Comparison of ENCODE assay signal across 1 cellular context in the genomic region with DNA sequence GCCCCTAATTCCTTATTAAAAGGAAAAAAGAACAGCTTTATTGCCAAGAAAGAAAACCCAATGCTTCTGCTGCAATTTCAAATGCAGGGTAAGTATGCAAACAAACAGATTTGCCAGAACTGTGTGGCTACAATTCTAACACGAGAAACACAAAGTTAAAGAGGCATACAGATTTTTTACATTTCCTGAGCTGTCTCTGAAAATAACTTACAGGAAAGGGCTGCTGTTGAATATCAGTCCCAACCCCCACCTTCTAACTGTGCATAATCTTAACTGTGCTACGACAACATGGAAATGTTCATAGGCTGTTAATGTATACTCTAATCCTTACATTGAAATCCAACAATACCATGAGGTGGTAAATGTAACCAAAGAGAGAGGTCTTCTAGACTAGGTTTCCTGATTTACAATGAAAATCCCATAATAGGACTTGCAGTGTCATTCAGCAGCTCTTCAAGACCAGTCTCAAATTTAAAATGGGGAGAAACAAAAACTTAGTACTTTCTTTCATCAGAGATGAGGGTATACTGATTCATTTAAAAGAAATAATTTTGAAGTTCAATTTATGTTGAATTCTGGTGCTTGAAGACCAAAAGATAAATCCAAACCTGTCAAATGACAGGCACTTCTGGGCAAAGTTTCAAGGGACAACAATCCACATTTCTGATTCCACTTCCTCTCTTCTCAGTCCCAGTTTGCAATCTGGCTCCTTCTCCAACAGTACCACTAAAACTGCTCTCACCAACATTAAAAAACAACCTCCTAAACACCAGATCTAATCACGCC.
TF ChIP-seq lines count a peak whose summit lies in the region.

No MANE protein-coding gene starts in this region.

TF ChIP-seq in HepG2, 621 proteins besides CTCF, POLR2A, EP300 and RAD21:
- TF ChIP-seq MEIS2 (CRISPR knock-in tag; IDR thresholded peaks at IDR 0.05) (no peak), MIER3 (CRISPR knock-in tag; IDR thresholded peaks at IDR 0.05; ENCODE audit: borderline replicate concordance) (no peak), KLF15 (CRISPR knock-in tag; IDR thresholded peaks at IDR 0.05; ENCODE audit: borderline replicate concordance) (no peak), LCORL (IDR thresholded peaks at IDR 0.05) (no peak), LCORL (CRISPR knock-in tag; IDR thresholded peaks at IDR 0.05) (no peak), ELF1 (CRISPR knock-in tag; IDR thresholded peaks at IDR 0.05) (no peak), PRPF4 (IDR thresholded peaks at IDR 0.05; ENCODE audit: low read depth, low read length, poor library complexity, severe bottlenecking) (no peak), TBX2 (CRISPR knock-in tag; IDR thresholded peaks at IDR 0.05; ENCODE audit: borderline replicate concordance) (no peak), ZNF674 (CRISPR knock-in tag; IDR thresholded peaks at IDR 0.05; ENCODE audit: low read depth) (no peak), CHD4 (IDR thresholded peaks at IDR 0.05; ENCODE audit: borderline replicate concordance, low read length) (no peak), ZNF652 (CRISPR knock-in tag; IDR thresholded peaks at IDR 0.05; ENCODE audit: borderline replicate concordance, low read depth) (no peak), ZKSCAN8 (CRISPR knock-in tag; IDR thresholded peaks at IDR 0.05; ENCODE audit: borderline replicate concordance) (no peak), TBL1XR1 (IDR thresholded peaks at IDR 0.05; ENCODE audit: borderline replicate concordance, low read length, partially characterized antibody) (no peak), RXRB (CRISPR knock-in tag; IDR thresholded peaks at IDR 0.05; ENCODE audit: borderline replicate concordance) (no peak), ZNF558 (CRISPR knock-in tag; IDR thresholded peaks at IDR 0.05; ENCODE audit: borderline replicate concordance) (no peak), NFE2L2 (IDR thresholded peaks at IDR 0.05; ENCODE audit: low read length) (no peak), PHF5A (CRISPR knock-in tag; IDR thresholded peaks at IDR 0.05; ENCODE audit: low read depth, unreplicated experiment) (no peak), ZNF670 (CRISPR knock-in tag; IDR thresholded peaks at IDR 0.05; ENCODE audit: borderline replicate concordance) (no peak)
- TF ChIP-seq, protein P1, sequence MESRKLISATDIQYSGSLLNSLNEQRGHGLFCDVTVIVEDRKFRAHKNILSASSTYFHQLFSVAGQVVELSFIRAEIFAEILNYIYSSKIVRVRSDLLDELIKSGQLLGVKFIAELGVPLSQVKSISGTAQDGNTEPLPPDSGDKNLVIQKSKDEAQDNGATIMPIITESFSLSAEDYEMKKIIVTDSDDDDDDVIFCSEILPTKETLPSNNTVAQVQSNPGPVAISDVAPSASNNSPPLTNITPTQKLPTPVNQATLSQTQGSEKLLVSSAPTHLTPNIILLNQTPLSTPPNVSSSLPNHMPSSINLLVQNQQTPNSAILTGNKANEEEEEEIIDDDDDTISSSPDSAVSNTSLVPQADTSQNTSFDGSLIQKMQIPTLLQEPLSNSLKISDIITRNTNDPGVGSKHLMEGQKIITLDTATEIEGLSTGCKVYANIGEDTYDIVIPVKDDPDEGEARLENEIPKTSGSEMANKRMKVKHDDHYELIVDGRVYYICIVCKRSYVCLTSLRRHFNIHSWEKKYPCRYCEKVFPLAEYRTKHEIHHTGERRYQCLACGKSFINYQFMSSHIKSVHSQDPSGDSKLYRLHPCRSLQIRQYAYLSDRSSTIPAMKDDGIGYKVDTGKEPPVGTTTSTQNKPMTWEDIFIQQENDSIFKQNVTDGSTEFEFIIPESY (CRISPR knock-in tag; IDR thresholded peaks at IDR 0.05), result no peak
TF ChIP-seq in HepG2: peak in this region for 0.
